9 cellular contexts compared by ENCODE assay signal in genomic region chr3:105746226-105746996, GRCh38.
DNase-seq lines count a peak whose midpoint lies in the region; ATAC-seq, FAIRE-seq and TF ChIP-seq lines count a peak whose summit lies in the region.
"Had no signal": no experiment of that assay in that cellular context is flagged by ENCODE, and none has a peak within 500 bp of the region (broad histone marks: within the 10 kb centered on the region; RNA-seq: fewer than 3 reads in every experiment).

No MANE protein-coding gene starts in this region.

- ATAC-seq in GM18907 (IDR thresholded peaks at IDR 0.05; ENCODE audit: unreplicated experiment): peak; percentile 97
- peak; percentile 74 for ATAC-seq in HG03175 (IDR thresholded peaks at IDR 0.05; ENCODE audit: unreplicated experiment)
- ATAC-seq in pancreas: peak in 3 of 4 donors; percentile 14 to 52 (median 35)
- ATAC-seq in GM19455 (IDR thresholded peaks at IDR 0.05; ENCODE audit: unreplicated experiment): no peak

- H3K9me3 ChIP-seq in pancreas: no peaks in the 10 kb centered on the region

- intact Hi-C loops in pancreas (cut with DNase I): no loop called here

- FAIRE-seq in pancreas (lab: Jason Lieb, UNC): no peak

- H3K4me3 Mint-ChIP-seq in chondrocyte (ENCODE audit: unreplicated experiment): no peak overlapping the region

- H3K4me3 ChIP-seq in pancreas: no peak overlapping the region

- H3K4me1 ChIP-seq in pancreas: peaks cover 0 to 8% (median 3%) of the 10 kb centered on the region in 3 donors

- TF ChIP-seq CTCF in chondrocyte (IDR thresholded peaks at IDR 0.05) (no peak), pancreas (IDR thresholded peaks at IDR 0.05) (no peak), GM13976 (IDR thresholded peaks at IDR 0.05; ENCODE audit: borderline replicate concordance, control extremely low read depth, extremely low read depth, insufficient read depth, missing control alignments) (no peak)

- 75 to 82% methylated on average over 3 of the region's 3 CpGs for WGBS in pancreas, 2 donors

- H3K9me3 Mint-ChIP-seq in chondrocyte (ENCODE audit: low read depth): no peaks in the 10 kb centered on the region

- DNase-seq in chondrocyte (ENCODE audit: low spot score) (no peak), pancreas (no peak), ureter (ENCODE audit: low spot score) (no peak), Ammon's horn (ENCODE audit: low spot score) (no peak), GM13976 (ENCODE audit: low spot score) (no peak)
- DNase-seq: activated CD4-positive, alpha-beta T cell treated with anti-CD3 and anti-CD28 coated beads, Interleukin-2, amount 50 U/mL, for 1 hour had no signal

- H3K36me3 ChIP-seq in pancreas: no peaks in the 10 kb centered on the region

- H3K27ac Mint-ChIP-seq in chondrocyte (ENCODE audit: unreplicated experiment): peak overlapping the region; percentile 2

- no peak overlapping the region for H3K27ac ChIP-seq in pancreas

- peaks cover 10% of the 10 kb centered on the region for H3K36me3 Mint-ChIP-seq in chondrocyte (ENCODE audit: low read depth)

- H3K27me3 Mint-ChIP-seq in chondrocyte (ENCODE audit: low read depth): no peaks in the 10 kb centered on the region

- in situ Hi-C loops in GM13976 (cut with MboI; ENCODE audit: low sequenced_read_pairs, unreplicated experiment): no loop called here

- H3K27me3 ChIP-seq in pancreas: no peaks in the 10 kb centered on the region

- H3K4me1 Mint-ChIP-seq in chondrocyte (ENCODE audit: low read depth): peaks cover 18% of the 10 kb centered on the region
